In genomic region chr22:40681451-40681850, GRCh38 we compare ENCODE assay signal across 1 cellular context.
TF ChIP-seq lines count a peak whose summit lies in the region.

No MANE protein-coding gene starts in this region.

TF ChIP-seq in K562, 482 proteins besides CTCF, POLR2A, EP300 and RAD21:
- no peak for TF ChIP-seq ZBED1 (IDR thresholded peaks at IDR 0.05)
- no peak for TF ChIP-seq RBBP5 (IDR thresholded peaks at IDR 0.05; ENCODE audit: borderline replicate concordance, insufficient read depth, low read length, poor library complexity, severe bottlenecking)
- TF ChIP-seq, protein P1, sequence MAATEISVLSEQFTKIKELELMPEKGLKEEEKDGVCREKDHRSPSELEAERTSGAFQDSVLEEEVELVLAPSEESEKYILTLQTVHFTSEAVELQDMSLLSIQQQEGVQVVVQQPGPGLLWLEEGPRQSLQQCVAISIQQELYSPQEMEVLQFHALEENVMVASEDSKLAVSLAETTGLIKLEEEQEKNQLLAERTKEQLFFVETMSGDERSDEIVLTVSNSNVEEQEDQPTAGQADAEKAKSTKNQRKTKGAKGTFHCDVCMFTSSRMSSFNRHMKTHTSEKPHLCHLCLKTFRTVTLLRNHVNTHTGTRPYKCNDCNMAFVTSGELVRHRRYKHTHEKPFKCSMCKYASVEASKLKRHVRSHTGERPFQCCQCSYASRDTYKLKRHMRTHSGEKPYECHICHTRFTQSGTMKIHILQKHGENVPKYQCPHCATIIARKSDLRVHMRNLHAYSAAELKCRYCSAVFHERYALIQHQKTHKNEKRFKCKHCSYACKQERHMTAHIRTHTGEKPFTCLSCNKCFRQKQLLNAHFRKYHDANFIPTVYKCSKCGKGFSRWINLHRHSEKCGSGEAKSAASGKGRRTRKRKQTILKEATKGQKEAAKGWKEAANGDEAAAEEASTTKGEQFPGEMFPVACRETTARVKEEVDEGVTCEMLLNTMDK (IDR thresholded peaks at IDR 0.05; ENCODE audit: borderline replicate concordance, insufficient read depth, low read depth, low read length, poor library complexity, severe bottlenecking) = peak; percentile 7
- TF ChIP-seq CREM (IDR thresholded peaks at IDR 0.05; ENCODE audit: low read depth) = peak; percentile 12; the same call in 1 of the 2 replicates
TF ChIP-seq in K562: peak in this region for 2.
